In the genomic region with DNA sequence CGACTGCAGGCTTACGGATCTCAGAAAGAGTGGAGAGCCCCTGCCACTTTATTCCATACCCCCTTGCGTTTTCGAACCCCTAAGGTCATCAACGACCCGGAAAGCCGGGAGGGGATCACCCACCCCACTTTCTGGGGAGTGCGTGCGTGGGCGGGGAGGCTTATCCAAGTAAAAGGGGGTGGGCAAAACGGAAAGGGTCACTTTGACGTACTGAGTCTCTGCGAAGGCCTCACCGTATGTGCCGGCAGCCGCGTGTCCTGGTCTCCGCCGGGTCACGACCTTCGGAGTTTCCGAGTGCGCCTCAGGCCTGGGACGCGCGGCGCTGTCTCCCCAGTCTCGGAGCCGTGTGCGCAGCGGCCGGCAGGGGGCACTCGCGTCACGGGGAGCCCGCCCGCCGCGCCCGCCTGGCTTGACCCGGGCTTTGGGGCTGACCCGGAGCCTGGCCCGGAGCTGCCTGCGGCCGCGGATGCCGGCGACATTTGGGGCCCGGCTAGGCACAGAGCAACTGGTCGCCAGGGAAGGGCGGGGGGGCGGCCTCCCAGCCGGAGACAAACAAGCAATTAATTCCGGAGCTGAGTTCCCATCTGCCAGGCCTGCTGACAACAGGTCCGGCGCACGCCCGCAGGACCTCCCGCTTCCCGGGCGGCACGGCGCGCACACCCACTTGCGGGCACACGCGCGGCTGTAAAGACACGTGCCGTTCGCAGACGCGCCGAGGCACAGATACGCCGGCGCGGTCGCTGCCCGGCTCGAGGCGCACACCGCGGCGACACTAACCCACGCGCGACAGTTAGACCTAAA, we compare ENCODE assay signal across 8 cellular contexts. TPM values are rescaled to one million over a fixed set of nuclear protein-coding genes. Genes with fewer than 3 reads are reported as not detected.
DNase-seq lines count a peak whose midpoint lies in the region; ATAC-seq and TF ChIP-seq lines count a peak whose summit lies in the region.

No MANE protein-coding gene starts in this region.

- no peak overlapping the region for H3K4me2 ChIP-seq in DOHH2 (ENCODE audit: low read length)

- no peak overlapping the region for H3K27ac ChIP-seq in DOHH2 (ENCODE audit: low read depth, low read length)

- H3K27me3 ChIP-seq in DOHH2 (ENCODE audit: control insufficient read depth, low read length), result no peaks in the 10 kb centered on the region

- TF ChIP-seq CTCF in DOHH2 (IDR thresholded peaks at IDR 0.05; ENCODE audit: low read depth, low read length, poor library complexity, severe bottlenecking), result peak; percentile 38
- peak; percentile 96 for TF ChIP-seq CTCF in LNCaP clone FGC (IDR thresholded peaks at IDR 0.05; ENCODE audit: control insufficient read depth, extremely low read depth, insufficient read depth)
- TF ChIP-seq CTCF in MCF 10A (IDR thresholded peaks at IDR 0.05; ENCODE audit: unreplicated experiment), result peak; percentile 95

- H3F3A ChIP-seq in DOHH2 (ENCODE audit: control insufficient read depth, insufficient read depth), result no peaks in the 10 kb centered on the region

- no peaks in the 10 kb centered on the region for H3K79me2 ChIP-seq in DOHH2 (ENCODE audit: control insufficient read depth, low read length)

- DNase-seq in LNCaP clone FGC (ENCODE audit: low read depth) (no peak), UCSD-AML1 (lab: John Stamatoyannopoulos, UW; ENCODE audit: unreplicated experiment) (peak; percentile 74), MCF 10A (ENCODE audit: unreplicated experiment) (peak; percentile 51), iPS-NIHi7 (ENCODE audit: extremely low spot score) (peak; percentile 86)
- DNase-seq in stimulated activated CD4-positive, alpha-beta T cell treated with anti-CD3 and anti-CD28 coated beads, Interleukin-12 subunit alpha, Interleukin-12 subunit beta, amount 100 ng/mL, for 4 hours, result peak; percentile 69

- H3K36me3 Mint-ChIP-seq in MCF 10A (ENCODE audit: insufficient read depth, unreplicated experiment), result no peaks in the 10 kb centered on the region

- peak overlapping the region; percentile 43 for H3K4me3 Mint-ChIP-seq in MCF 10A (ENCODE audit: unreplicated experiment)

- BruUV-seq in MCF 10A (replicated peaks; lab: Mats Ljungman, UMichigan), result no TSS peak

- peaks cover 46% of the 10 kb centered on the region for H3K27me3 Mint-ChIP-seq in MCF 10A (ENCODE audit: insufficient read depth, unreplicated experiment)

- H3K27ac Mint-ChIP-seq in MCF 10A (ENCODE audit: low read depth, unreplicated experiment), result no peak overlapping the region

- H3K9me3 ChIP-seq in DOHH2 (ENCODE audit: control insufficient read depth, insufficient read depth, low read length), result no peaks in the 10 kb centered on the region; the same call in 1 of the 2 replicates

- CTCF ChIA-PET in MCF 10A (lab: Yijun Ruan, JAX), result interaction anchor here (0.6 to 1.9 kb wide), 7 partner anchors 22 to 559 kb away, joined by 3 to 39 read pairs (median 4); no protein-coding TSS in a partner anchor

- POLR2A ChIA-PET in MCF 10A (lab: Yijun Ruan, JAX), result interaction anchor here (1.0 kb wide), 1 partner anchor 427 kb away, joined by 6 read pairs; no protein-coding TSS in a partner anchor

- H3K9me3 Mint-ChIP-seq in MCF 10A (ENCODE audit: unreplicated experiment), result no peaks in the 10 kb centered on the region

- no peaks in the 10 kb centered on the region for H3K9me2 ChIP-seq in DOHH2 (replicated peaks; ENCODE audit: control insufficient read depth, low read length)

- ATAC-seq in HG03196 (IDR thresholded peaks at IDR 0.05; ENCODE audit: unreplicated experiment) (no peak), HG03025 (IDR thresholded peaks at IDR 0.05; ENCODE audit: low FRiP score, unreplicated experiment) (no peak)

- H3K4me3 ChIP-seq in DOHH2 (ENCODE audit: low read length) (no peak overlapping the region), LNCaP clone FGC (ENCODE audit: low read depth, low read length) (peak overlapping the region; percentile 41)

- intact Hi-C loops in MCF 10A (cut with micrococcal nuclease), result loop anchor here (1.0 kb wide), 2 partner anchors 427 to 503 kb away; no protein-coding TSS in a partner anchor

- H3K4me1 ChIP-seq in DOHH2 (ENCODE audit: control insufficient read depth, low read length), result no peaks in the 10 kb centered on the region

- no peaks in the 10 kb centered on the region for H3K36me3 ChIP-seq in DOHH2 (ENCODE audit: control insufficient read depth, low read length)

- no peaks in the 10 kb centered on the region for H4K20me1 ChIP-seq in DOHH2 (ENCODE audit: control insufficient read depth, insufficient read depth, low read depth, low read length)

- no peaks in the 10 kb centered on the region for H3K4me1 Mint-ChIP-seq in MCF 10A (ENCODE audit: insufficient read depth, unreplicated experiment)

RNA-seq across cellular contexts. Expression of gene KIF26A, which starts 0.9 kb away (rescaled TPM):
- total RNA-seq in MCF 10A (2022), result 0.26 and 0.39 TPM in 2 replicates

RNA-seq across cellular contexts. Expression of gene ASPG, which starts 52.0 kb away (rescaled TPM):
- 0.05 and 0.12 TPM in 2 replicates for total RNA-seq in MCF 10A (2022)

Comparison
In these comparisons a context has a peak if more than half of its experiments do, and no peak if none do; other contexts are left out.
1. CTCF ChIP-seq: peak in every context shown above with its lines; median percentile 96 in LNCaP clone FGC; 95 in MCF 10A; 38 in DOHH2.